26 cellular contexts compared by ENCODE assay signal in the genomic region with DNA sequence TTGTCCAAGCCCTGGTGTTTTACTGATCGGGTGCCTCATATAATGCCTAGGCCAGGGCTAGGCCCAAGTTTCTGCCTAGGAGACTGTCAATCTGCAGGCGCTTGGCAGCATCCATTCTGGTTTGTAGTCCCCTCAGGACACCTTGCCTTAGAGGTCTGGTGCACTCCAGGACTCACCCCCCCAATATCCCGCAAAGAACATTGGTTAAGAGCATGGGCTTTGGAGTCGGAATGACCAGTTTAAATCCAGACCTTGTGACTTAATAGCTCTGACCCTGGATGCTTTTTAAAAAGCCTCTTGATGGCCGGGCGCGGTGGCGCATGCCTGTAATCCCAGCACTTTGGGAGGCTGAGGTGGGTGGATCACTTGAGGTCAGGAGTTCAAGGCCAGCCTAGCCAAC. TPM values are rescaled to one million over a fixed set of nuclear protein-coding genes. Genes with fewer than 3 reads are reported as not detected.
DNase-seq lines count a peak whose midpoint lies in the region; ATAC-seq lines count a peak whose summit lies in the region.
"Had no signal": no experiment of that assay in that cellular context is flagged by ENCODE, and none has a peak within 500 bp of the region (broad histone marks: within the 10 kb centered on the region; RNA-seq: fewer than 3 reads in every experiment).

No MANE protein-coding gene starts in this region.

- H3K4me3 Mint-ChIP-seq in activated naive CD8-positive, alpha-beta T cell treated with anti-CD3 and anti-CD28 coated beads, Interleukin-2, amount 10 ng/mL, durations not matched to agents 7 days and 5 days = no peak overlapping the region
- H3K4me3 Mint-ChIP-seq in activated naive CD8-positive, alpha-beta T cell treated with anti-CD3 and anti-CD28 coated beads, Interleukin-2, amount 50 U/mL, for 24 hours = no peak overlapping the region
- no peak overlapping the region for H3K4me3 Mint-ChIP-seq in activated CD4-positive, alpha-beta memory T cell treated with anti-CD3 and anti-CD28 coated beads, Interleukin-2, amount 10 ng/mL, durations not matched to agents 7 days and 5 days
- H3K4me3 Mint-ChIP-seq: CD4-positive, alpha-beta memory T cell; GM23338; HFFc6 had no signal

- H3K9me3 Mint-ChIP-seq in activated naive CD8-positive, alpha-beta T cell treated with anti-CD3 and anti-CD28 coated beads, Interleukin-2, amount 10 ng/mL, durations not matched to agents 7 days and 5 days = no peaks in the 10 kb centered on the region
- H3K9me3 Mint-ChIP-seq in activated naive CD8-positive, alpha-beta T cell treated with anti-CD3 and anti-CD28 coated beads, Interleukin-2, amount 50 U/mL, for 24 hours = no peaks in the 10 kb centered on the region
- no peaks in the 10 kb centered on the region for H3K9me3 Mint-ChIP-seq in activated CD4-positive, alpha-beta memory T cell treated with anti-CD3 and anti-CD28 coated beads, Interleukin-2, amount 10 ng/mL, durations not matched to agents 7 days and 5 days
- H3K9me3 Mint-ChIP-seq: CD4-positive, alpha-beta memory T cell; HFFc6 had no signal

- H3K27ac Mint-ChIP-seq in activated naive CD8-positive, alpha-beta T cell treated with anti-CD3 and anti-CD28 coated beads, Interleukin-2, amount 10 ng/mL, durations not matched to agents 7 days and 5 days = no peak overlapping the region
- no peak overlapping the region for H3K27ac Mint-ChIP-seq in activated naive CD8-positive, alpha-beta T cell treated with anti-CD3 and anti-CD28 coated beads, Interleukin-2, amount 50 U/mL, for 24 hours
- no peak overlapping the region for H3K27ac Mint-ChIP-seq in activated CD4-positive, alpha-beta memory T cell treated with anti-CD3 and anti-CD28 coated beads, Interleukin-2, amount 10 ng/mL, durations not matched to agents 7 days and 5 days
- H3K27ac Mint-ChIP-seq: CD4-positive, alpha-beta memory T cell; GM23338; HFFc6 had no signal

- CTCF ChIA-PET in activated CD4-positive, alpha-beta memory T cell treated with anti-CD3 and anti-CD28 coated beads, Interleukin-2, amount 10 ng/mL, durations not matched to agents 7 days and 5 days (lab: Charles Lee) = no interaction called here

- intact Hi-C loops in left colon (cut with DNase I, micrococcal nuclease) = no loop called here

- H3K36me3 Mint-ChIP-seq in activated naive CD8-positive, alpha-beta T cell treated with anti-CD3 and anti-CD28 coated beads, Interleukin-2, amount 10 ng/mL, durations not matched to agents 7 days and 5 days = no peaks in the 10 kb centered on the region
- H3K36me3 Mint-ChIP-seq in activated naive CD8-positive, alpha-beta T cell treated with anti-CD3 and anti-CD28 coated beads, Interleukin-2, amount 50 U/mL, for 24 hours (ENCODE audit: low read depth) = no peaks in the 10 kb centered on the region
- no peaks in the 10 kb centered on the region for H3K36me3 Mint-ChIP-seq in activated CD4-positive, alpha-beta memory T cell treated with anti-CD3 and anti-CD28 coated beads, Interleukin-2, amount 10 ng/mL, durations not matched to agents 7 days and 5 days (ENCODE audit: low read depth)
- H3K36me3 Mint-ChIP-seq: CD4-positive, alpha-beta memory T cell had no signal

- ATAC-seq in activated naive CD8-positive, alpha-beta T cell treated with anti-CD3 and anti-CD28 coated beads, Interleukin-2, amount 10 ng/mL, durations not matched to agents 7 days and 5 days (ENCODE audit: low read depth) = no peak
- ATAC-seq in activated naive CD8-positive, alpha-beta T cell treated with anti-CD3 and anti-CD28 coated beads, Interleukin-2, amount 50 U/mL, for 24 hours = no peak
- ATAC-seq in left colon = no peak
- ATAC-seq: GM23338, HepG2, Panc1 had no signal

- POLR2A ChIA-PET in activated naive CD8-positive, alpha-beta T cell treated with anti-CD3 and anti-CD28 coated beads, Interleukin-2, amount 10 ng/mL, durations not matched to agents 7 days and 5 days (lab: Charles Lee) = no interaction called here
- POLR2A ChIA-PET in activated CD4-positive, alpha-beta memory T cell treated with anti-CD3 and anti-CD28 coated beads, Interleukin-2, amount 10 ng/mL, durations not matched to agents 7 days and 5 days (lab: Charles Lee) = no interaction called here

- peaks cover 2% of the 10 kb centered on the region for H3K27me3 Mint-ChIP-seq in activated naive CD8-positive, alpha-beta T cell treated with anti-CD3 and anti-CD28 coated beads, Interleukin-2, amount 10 ng/mL, durations not matched to agents 7 days and 5 days
- no peaks in the 10 kb centered on the region for H3K27me3 Mint-ChIP-seq in activated naive CD8-positive, alpha-beta T cell treated with anti-CD3 and anti-CD28 coated beads, Interleukin-2, amount 50 U/mL, for 24 hours
- no peaks in the 10 kb centered on the region for H3K27me3 Mint-ChIP-seq in activated CD4-positive, alpha-beta memory T cell treated with anti-CD3 and anti-CD28 coated beads, Interleukin-2, amount 10 ng/mL, durations not matched to agents 7 days and 5 days

- H3K4me1 Mint-ChIP-seq in activated naive CD8-positive, alpha-beta T cell treated with anti-CD3 and anti-CD28 coated beads, Interleukin-2, amount 10 ng/mL, durations not matched to agents 7 days and 5 days = no peaks in the 10 kb centered on the region
- H3K4me1 Mint-ChIP-seq in activated naive CD8-positive, alpha-beta T cell treated with anti-CD3 and anti-CD28 coated beads, Interleukin-2, amount 50 U/mL, for 24 hours = no peaks in the 10 kb centered on the region
- H3K4me1 Mint-ChIP-seq in activated CD4-positive, alpha-beta memory T cell treated with anti-CD3 and anti-CD28 coated beads, Interleukin-2, amount 10 ng/mL, durations not matched to agents 7 days and 5 days = no peaks in the 10 kb centered on the region
- H3K4me1 Mint-ChIP-seq: CD4-positive, alpha-beta memory T cell had no signal

- peak; percentile 13 for DNase-seq in activated naive CD8-positive, alpha-beta T cell treated with anti-CD3 and anti-CD28 coated beads, Interleukin-2, amount 10 ng/mL, durations not matched to agents 7 days and 5 days
- DNase-seq in activated naive CD8-positive, alpha-beta T cell treated with anti-CD3 and anti-CD28 coated beads, Interleukin-2, amount 50 U/mL, for 24 hours = no peak
- DNase-seq in activated CD4-positive, alpha-beta memory T cell treated with anti-CD3 and anti-CD28 coated beads, Interleukin-2, amount 10 ng/mL, durations not matched to agents 7 days and 5 days = peak; percentile 10
- DNase-seq in mesenteric fat pad (ENCODE audit: low spot score) (peak; percentile 74), GOT3 (lab: John Stamatoyannopoulos, UW) (no peak), left colon (no peak), GF-D8 (lab: John Stamatoyannopoulos, UW) (no peak)
- DNase-seq: AML-193; C1 segment of cervical spinal cord; CD4-positive, alpha-beta memory T cell; COR-L47; DMS53; HFFc6; Kasumi-1; NCI-H1092 treated with DMSO at 0.1 percent for 48 hours; NCI-H1436; NCI-H187; NCI-H2081 treated with DMSO at 0.1 percent for 48 hours; NCI-H2171; NCI-H226; NCI-H510A; NCI-H69; SHP77 treated with DMSO at 0.1 percent for 48 hours had no signal

RNA-seq across cellular contexts. Expression of gene GALNT16, which starts 60.0 kb away (rescaled TPM):
- not detected for total RNA-seq in activated naive CD8-positive, alpha-beta T cell treated with anti-CD3 and anti-CD28 coated beads, Interleukin-2, amount 10 ng/mL, durations not matched to agents 7 days and 5 days
- not detected for total RNA-seq in activated CD4-positive, alpha-beta memory T cell treated with anti-CD3 and anti-CD28 coated beads, Interleukin-2, amount 10 ng/mL, durations not matched to agents 7 days and 5 days
- total RNA-seq in mesenteric fat pad = 14.9 TPM
- 1 to 10 TPM; 1.3 to 1.7 TPM for total RNA-seq in left colon

Comparison
In these comparisons a context has a peak if more than half of its experiments do, and no peak if none do; other contexts are left out.
1. DNase-seq: peak in activated naive CD8-positive, alpha-beta T cell treated with anti-CD3 and anti-CD28 coated beads, Interleukin-2, amount 10 ng/mL, durations not matched to agents 7 days and 5 days (single experiment), activated CD4-positive, alpha-beta memory T cell treated with anti-CD3 and anti-CD28 coated beads, Interleukin-2, amount 10 ng/mL, durations not matched to agents 7 days and 5 days (single experiment) and mesenteric fat pad (single experiment); none in activated naive CD8-positive, alpha-beta T cell treated with anti-CD3 and anti-CD28 coated beads, Interleukin-2, amount 50 U/mL, for 24 hours (single experiment), GOT3 (single experiment), left colon (0 of 2) and GF-D8 (single experiment).